14 cellular contexts compared by ENCODE assay signal in the genomic region with DNA sequence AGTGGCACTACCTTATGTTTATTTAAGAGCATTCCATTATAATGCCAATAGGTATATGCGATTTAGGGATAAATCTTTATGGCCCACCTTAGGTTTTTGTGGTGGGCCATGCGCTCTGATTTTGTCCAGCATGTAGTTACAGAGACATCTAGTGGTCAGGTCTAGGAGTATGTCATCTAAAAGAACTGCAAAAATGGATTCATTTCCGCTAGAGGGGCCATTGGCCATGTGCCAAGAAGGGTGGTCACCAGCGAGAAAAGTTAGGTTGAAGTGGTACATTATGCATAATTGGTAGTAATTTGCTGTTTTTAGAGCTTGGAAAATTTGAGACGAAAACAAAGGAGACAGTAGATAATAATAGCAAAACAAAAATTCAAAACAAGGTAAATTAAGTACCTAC. TPM values are rescaled to one million over a fixed set of nuclear protein-coding genes. Genes with fewer than 3 reads are reported as not detected.
DNase-seq lines count a peak whose midpoint lies in the region; ATAC-seq and TF ChIP-seq lines count a peak whose summit lies in the region.
"Had no signal": no experiment of that assay in that cellular context is flagged by ENCODE, and none has a peak within 500 bp of the region (broad histone marks: within the 10 kb centered on the region; RNA-seq: fewer than 3 reads in every experiment).

No MANE protein-coding gene starts in this region.

- no peaks in the 10 kb centered on the region; the same call in 1 of the 2 replicates for H3K9me2 ChIP-seq in DOHH2 (replicated peaks; ENCODE audit: control insufficient read depth, low read length)
- H3K9me2 ChIP-seq in HCT116 (ENCODE audit: insufficient read depth), result no peaks in the 10 kb centered on the region

- no peak overlapping the region for H3K4me3 ChIP-seq in DOHH2 (ENCODE audit: low read length)
- no peak overlapping the region for H3K4me3 ChIP-seq in HCT116 (replicated peaks in 1 of 2; ENCODE audit: low read depth in 1 of 2, low read length in 2 of 2)
- no peak overlapping the region for H3K4me3 ChIP-seq in Peyer's patch
- H3K4me3 ChIP-seq: lung had no signal

- H3K79me2 ChIP-seq in DOHH2 (ENCODE audit: control insufficient read depth, low read length) (no peaks in the 10 kb centered on the region), HCT116 (ENCODE audit: insufficient read depth, low read length) (no peaks in the 10 kb centered on the region)

- no peak overlapping the region for H2AFZ ChIP-seq in HCT116 (ENCODE audit: low read depth, low read length, poor library complexity, severe bottlenecking)

- H3K9me3 Mint-ChIP-seq in stimulated activated naive B cell treated with anti-CD40 and anti-IgM and Interleukin-4, amounts not matched to agents 10 μg/mL and 1 μg/mL and 100 μg/mL, for 72 hours, result peaks cover 0 to 3% of the 10 kb centered on the region in 2 donors

- CTCF ChIA-PET in HCT116 (lab: Charles Lee), result no interaction called here

- no peaks in the 10 kb centered on the region for H3K4me1 ChIP-seq in DOHH2 (ENCODE audit: control insufficient read depth, low read length)
- H3K4me1 ChIP-seq in HCT116 (ENCODE audit: control insufficient read depth in 1 of 2, insufficient read depth in 2 of 2, low read length in 2 of 2), result no peaks in the 10 kb centered on the region
- no peaks in the 10 kb centered on the region for H3K4me1 ChIP-seq in Peyer's patch

- no peaks in the 10 kb centered on the region for H4K20me1 ChIP-seq in DOHH2 (ENCODE audit: control insufficient read depth, insufficient read depth, low read depth, low read length)
- H4K20me1 ChIP-seq in HCT116 (ENCODE audit: insufficient read depth), result no peaks in the 10 kb centered on the region

- RAD21 ChIA-PET in HCT116 (lab: Charles Lee; ENCODE audit: low non-redundant PET in 1 of 2, low total read pairs in 2 of 2, uncharacterized antibody in 2 of 2, unreplicated experiment in 2 of 2), result no interaction called here

- POLR2A ChIA-PET in HCT116 (lab: Charles Lee), result no interaction called here

- H3K27me3 ChIP-seq in DOHH2 (ENCODE audit: control insufficient read depth, low read length), result no peaks in the 10 kb centered on the region
- H3K27me3 ChIP-seq in HCT116 (ENCODE audit: insufficient read depth, low read length), result no peaks in the 10 kb centered on the region
- no peaks in the 10 kb centered on the region for H3K27me3 ChIP-seq in Peyer's patch

- no peak overlapping the region for H3K4me2 ChIP-seq in DOHH2 (ENCODE audit: low read length)
- no peak overlapping the region for H3K4me2 ChIP-seq in HCT116 (ENCODE audit: low read length)

- H3K4me1 Mint-ChIP-seq in stimulated activated naive B cell treated with anti-CD40 and anti-IgM and Interleukin-4, amounts not matched to agents 10 μg/mL and 1 μg/mL and 100 μg/mL, for 72 hours, result no peaks in the 10 kb centered on the region
- H3K4me1 Mint-ChIP-seq: IgD-negative memory B cell had no signal

- H3K36me3 ChIP-seq in DOHH2 (ENCODE audit: control insufficient read depth, low read length) (no peaks in the 10 kb centered on the region), HCT116 (ENCODE audit: control insufficient read depth in 1 of 2, insufficient read depth in 2 of 2, low read length in 2 of 2) (no peaks in the 10 kb centered on the region; a peak in 1 of 4 replicates), Peyer's patch (no peaks in the 10 kb centered on the region)

- BruUV-seq in HCT116 (replicated peaks; lab: Mats Ljungman, UMichigan), result no TSS peak

- H3K4me3 Mint-ChIP-seq in stimulated activated naive B cell treated with anti-CD40 and anti-IgM and Interleukin-4, amounts not matched to agents 10 μg/mL and 1 μg/mL and 100 μg/mL, for 72 hours, result no peak overlapping the region
- H3K4me3 Mint-ChIP-seq: IgD-negative memory B cell had no signal

- H3K27me3 Mint-ChIP-seq in stimulated activated naive B cell treated with anti-CD40 and anti-IgM and Interleukin-4, amounts not matched to agents 10 μg/mL and 1 μg/mL and 100 μg/mL, for 72 hours, result no peaks in the 10 kb centered on the region
- H3K27me3 Mint-ChIP-seq: IgD-negative memory B cell had no signal

- DNase-seq in HCT116 (ENCODE audit: low read depth, low spot score) (no peak), Peyer's patch (no peak), iPS-NIHi11 (ENCODE audit: low spot score) (peak; percentile 46), islet precursor cell (no peak), HUDEP-2 (lab: John Stamatoyannopoulos, UW; ENCODE audit: unreplicated experiment in 76 of 76) (no peak), COLO668 (lab: John Stamatoyannopoulos, UW; ENCODE audit: unreplicated experiment) (no peak)
- no peak for DNase-seq in stimulated activated naive B cell treated with anti-CD40 and anti-IgM and Interleukin-4, amounts not matched to agents 10 μg/mL and 1 μg/mL and 100 μg/mL, for 72 hours
- DNase-seq: effector CD8-positive, alpha-beta T cell; stimulated activated CD4-positive, alpha-beta T cell treated with anti-CD3 and anti-CD28 coated beads, Interleukin-12 subunit alpha, Interleukin-12 subunit beta, amount 100 ng/mL, for 4 hours; substantia nigra had no signal

- TF ChIP-seq RAD21 in HCT116 (IDR thresholded peaks at IDR 0.05; ENCODE audit: low read depth), result no peak

- intact Hi-C loops in HCT116 (cut with micrococcal nuclease), result no loop called here

- TF ChIP-seq POLR2A in HCT116 (IDR thresholded peaks at IDR 0.05; ENCODE audit: borderline replicate concordance, extremely low read depth, insufficient read depth, insufficient read length), result no peak
- no peak for TF ChIP-seq POLR2A in Peyer's patch (IDR thresholded peaks at IDR 0.05)

- H3F3A ChIP-seq in DOHH2 (ENCODE audit: control insufficient read depth, insufficient read depth), result no peaks in the 10 kb centered on the region

- TF ChIP-seq CTCF in DOHH2 (IDR thresholded peaks at IDR 0.05; ENCODE audit: low read depth, low read length, poor library complexity, severe bottlenecking) (peak; percentile 65), HCT116 (IDR thresholded peaks at IDR 0.05 in 2 of 3, conservative IDR thresholded peaks at IDR 0.05 in 1 of 3; ENCODE audit: borderline replicate concordance in 1 of 3, insufficient read depth in 1 of 3, low read depth in 2 of 3, low read length in 2 of 3) (peak in 2 of 3 experiments; percentile 7 to 20; a peak in 1 of 6 replicates), Peyer's patch (IDR thresholded peaks at IDR 0.05) (peak in 4 of 6 experiments; percentile 32 to 61 (median 48))

- no peak overlapping the region for H3K27ac ChIP-seq in DOHH2 (ENCODE audit: low read depth, low read length)
- no peak overlapping the region for H3K27ac ChIP-seq in HCT116 (ENCODE audit: low read depth, low read length)
- no peak overlapping the region for H3K27ac ChIP-seq in Peyer's patch

- ATAC-seq in HCT116, result no peak
- no peak for ATAC-seq in stimulated activated naive B cell treated with anti-CD40 and anti-IgM and Interleukin-4, amounts not matched to agents 10 μg/mL and 1 μg/mL and 100 μg/mL, for 72 hours (replicated peaks)

- H3K27ac Mint-ChIP-seq in stimulated activated naive B cell treated with anti-CD40 and anti-IgM and Interleukin-4, amounts not matched to agents 10 μg/mL and 1 μg/mL and 100 μg/mL, for 72 hours, result no peak overlapping the region
- H3K27ac Mint-ChIP-seq: IgD-negative memory B cell had no signal

- H3K9ac ChIP-seq in HCT116 (ENCODE audit: low read length), result no peak overlapping the region

- no peaks in the 10 kb centered on the region for H3K36me3 Mint-ChIP-seq in stimulated activated naive B cell treated with anti-CD40 and anti-IgM and Interleukin-4, amounts not matched to agents 10 μg/mL and 1 μg/mL and 100 μg/mL, for 72 hours
- H3K36me3 Mint-ChIP-seq: IgD-negative memory B cell had no signal

- no peaks in the 10 kb centered on the region for H3K9me3 ChIP-seq in DOHH2 (ENCODE audit: control insufficient read depth, insufficient read depth, low read length)
- peaks cover 5 to 16% of the 10 kb centered on the region in 2 experiments; a peak in 2 of 4 replicates for H3K9me3 ChIP-seq in HCT116 (ENCODE audit: control insufficient read depth in 1 of 2, insufficient read depth in 1 of 2, low read depth in 1 of 2, low read length in 2 of 2)
- H3K9me3 ChIP-seq in Peyer's patch, result no peaks in the 10 kb centered on the region

TF ChIP-seq in HCT116, 20 proteins besides CTCF, POLR2A, EP300 and RAD21 (continues in another document):
- TF ChIP-seq JUND (IDR thresholded peaks at IDR 0.05) (no peak), CBX3 (IDR thresholded peaks at IDR 0.05; ENCODE audit: low read depth) (no peak), CEBPB (IDR thresholded peaks at IDR 0.05; ENCODE audit: low read depth) (no peak), EGR1 (IDR thresholded peaks at IDR 0.05; ENCODE audit: low read depth) (no peak), YY1 (IDR thresholded peaks at IDR 0.05; ENCODE audit: extremely low read depth, insufficient replicate concordance, low read depth, low read length) (no peak), EZH2phosphoT487 (IDR thresholded peaks at IDR 0.05; ENCODE audit: borderline replicate concordance) (no peak), ZNF274 (IDR thresholded peaks at IDR 0.05; ENCODE audit: low read depth, low read length) (no peak), ELF1 (IDR thresholded peaks at IDR 0.05; ENCODE audit: borderline replicate concordance, low read depth) (no peak)
- TF ChIP-seq, protein P1, sequence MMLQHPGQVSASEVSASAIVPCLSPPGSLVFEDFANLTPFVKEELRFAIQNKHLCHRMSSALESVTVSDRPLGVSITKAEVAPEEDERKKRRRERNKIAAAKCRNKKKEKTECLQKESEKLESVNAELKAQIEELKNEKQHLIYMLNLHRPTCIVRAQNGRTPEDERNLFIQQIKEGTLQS (IDR thresholded peaks at IDR 0.05), result no peak
- TF ChIP-seq, protein P2, sequence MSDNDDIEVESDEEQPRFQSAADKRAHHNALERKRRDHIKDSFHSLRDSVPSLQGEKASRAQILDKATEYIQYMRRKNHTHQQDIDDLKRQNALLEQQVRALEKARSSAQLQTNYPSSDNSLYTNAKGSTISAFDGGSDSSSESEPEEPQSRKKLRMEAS (IDR thresholded peaks at IDR 0.05), result no peak
- TF ChIP-seq, protein P3, sequence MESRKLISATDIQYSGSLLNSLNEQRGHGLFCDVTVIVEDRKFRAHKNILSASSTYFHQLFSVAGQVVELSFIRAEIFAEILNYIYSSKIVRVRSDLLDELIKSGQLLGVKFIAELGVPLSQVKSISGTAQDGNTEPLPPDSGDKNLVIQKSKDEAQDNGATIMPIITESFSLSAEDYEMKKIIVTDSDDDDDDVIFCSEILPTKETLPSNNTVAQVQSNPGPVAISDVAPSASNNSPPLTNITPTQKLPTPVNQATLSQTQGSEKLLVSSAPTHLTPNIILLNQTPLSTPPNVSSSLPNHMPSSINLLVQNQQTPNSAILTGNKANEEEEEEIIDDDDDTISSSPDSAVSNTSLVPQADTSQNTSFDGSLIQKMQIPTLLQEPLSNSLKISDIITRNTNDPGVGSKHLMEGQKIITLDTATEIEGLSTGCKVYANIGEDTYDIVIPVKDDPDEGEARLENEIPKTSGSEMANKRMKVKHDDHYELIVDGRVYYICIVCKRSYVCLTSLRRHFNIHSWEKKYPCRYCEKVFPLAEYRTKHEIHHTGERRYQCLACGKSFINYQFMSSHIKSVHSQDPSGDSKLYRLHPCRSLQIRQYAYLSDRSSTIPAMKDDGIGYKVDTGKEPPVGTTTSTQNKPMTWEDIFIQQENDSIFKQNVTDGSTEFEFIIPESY (IDR thresholded peaks at IDR 0.05; ENCODE audit: extremely low read depth, insufficient replicate concordance, low read length), result no peak

RNA-seq across cellular contexts. Expression of a gene that starts 27.7 kb away (rescaled TPM):
- total RNA-seq in HCT116 (2021; ENCODE audit: unreplicated experiment), result not detected
- polyA plus RNA-seq in HCT116 (2012), result not detected in 2 replicates
- 1 to 10 TPM in 1 of 4 donors, under 1 TPM in 1, not detected in 2; 0.40 to 1.7 TPM for total RNA-seq in Peyer's patch
- total RNA-seq: T-helper 1 cell treated with Interleukin-12 subunit alpha and Interleukin-12 subunit beta and Interleukin-4 antibody, amounts not matched to agents 30 ng/mL and 1 ng/mL, for 36 hours had no signal
- polyA plus RNA-seq: IgD-negative memory B cell had no signal

Comparison
In these comparisons a context has a peak if more than half of its experiments do, and no peak if none do; other contexts are left out.
1. CTCF ChIP-seq: peak in every context shown above with its lines; median percentile 65 in DOHH2; 48 in Peyer's patch; 14 in HCT116.